Comparison of ENCODE assay signal across 8 cellular contexts in genomic region chr10:86413046-86413728, GRCh38. TPM values are rescaled to one million over a fixed set of nuclear protein-coding genes. Genes with fewer than 3 reads are reported as not detected.
DNase-seq lines count a peak whose midpoint lies in the region; ATAC-seq lines count a peak whose summit lies in the region.

No MANE protein-coding gene starts in this region.

- H3K27ac Mint-ChIP-seq in activated naive CD8-positive, alpha-beta T cell treated with anti-CD3 and anti-CD28 coated beads for 36 hours = peak overlapping the region; percentile 91
- peak overlapping the region; percentile 90 to 95 for H3K27ac Mint-ChIP-seq in stimulated activated naive CD8-positive, alpha-beta T cell treated with anti-CD3 and anti-CD28 coated beads, Interleukin-15, amount 100 ng/mL, for 72 hours

- peak; percentile 9 for DNase-seq in Caki2 (ENCODE audit: low read depth)
- no peak for DNase-seq in activated naive CD8-positive, alpha-beta T cell treated with anti-CD3 and anti-CD28 coated beads for 36 hours
- DNase-seq in stimulated activated naive CD8-positive, alpha-beta T cell treated with anti-CD3 and anti-CD28 coated beads, Interleukin-15, amount 100 ng/mL, for 72 hours = peak in 1 of 2 donors; percentile 30
- DNase-seq in NCI-H82 treated with DMSO at 0.1 percent for 48 hours (lab: John Stamatoyannopoulos, UW; ENCODE audit: unreplicated experiment) = no peak
- no peak for DNase-seq in T-helper 9 cell
- no peak for DNase-seq in NCI-H1105 (lab: John Stamatoyannopoulos, UW)

- in situ Hi-C loops in Caki2 (cut with HindIII; ENCODE audit: low pct_unique_long_range_greater_than_20kb, low sequenced_read_pairs) = no loop called here

- ATAC-seq in GM19452 (IDR thresholded peaks at IDR 0.05; ENCODE audit: unreplicated experiment) (peak; percentile 80), HG03439 (IDR thresholded peaks at IDR 0.05; ENCODE audit: unreplicated experiment) (peak; percentile 50)
- ATAC-seq in stimulated activated naive CD8-positive, alpha-beta T cell treated with anti-CD3 and anti-CD28 coated beads, Interleukin-15, amount 100 ng/mL, for 72 hours = peak; percentile 79

- H3K36me3 Mint-ChIP-seq in activated naive CD8-positive, alpha-beta T cell treated with anti-CD3 and anti-CD28 coated beads for 36 hours = peaks cover 11% of the 10 kb centered on the region

- peaks cover 7% of the 10 kb centered on the region for H3K9me3 Mint-ChIP-seq in activated naive CD8-positive, alpha-beta T cell treated with anti-CD3 and anti-CD28 coated beads for 36 hours
- peaks cover 7 to 10% of the 10 kb centered on the region in 2 donors for H3K9me3 Mint-ChIP-seq in stimulated activated naive CD8-positive, alpha-beta T cell treated with anti-CD3 and anti-CD28 coated beads, Interleukin-15, amount 100 ng/mL, for 72 hours

- peaks cover 49% of the 10 kb centered on the region for H3K4me1 Mint-ChIP-seq in activated naive CD8-positive, alpha-beta T cell treated with anti-CD3 and anti-CD28 coated beads for 36 hours
- peaks cover 57% of the 10 kb centered on the region for H3K4me1 Mint-ChIP-seq in stimulated activated naive CD8-positive, alpha-beta T cell treated with anti-CD3 and anti-CD28 coated beads, Interleukin-15, amount 100 ng/mL, for 72 hours

- peak overlapping the region; percentile 37 for H3K4me3 Mint-ChIP-seq in activated naive CD8-positive, alpha-beta T cell treated with anti-CD3 and anti-CD28 coated beads for 36 hours
- H3K4me3 Mint-ChIP-seq in stimulated activated naive CD8-positive, alpha-beta T cell treated with anti-CD3 and anti-CD28 coated beads, Interleukin-15, amount 100 ng/mL, for 72 hours = peak overlapping the region; percentile 44 to 64

- H3K27me3 Mint-ChIP-seq in activated naive CD8-positive, alpha-beta T cell treated with anti-CD3 and anti-CD28 coated beads for 36 hours = no peaks in the 10 kb centered on the region
- H3K27me3 Mint-ChIP-seq in stimulated activated naive CD8-positive, alpha-beta T cell treated with anti-CD3 and anti-CD28 coated beads, Interleukin-15, amount 100 ng/mL, for 72 hours = no peaks in the 10 kb centered on the region

RNA-seq across cellular contexts. Expression of gene GRID1, which starts 46.6 kb away (rescaled TPM):
- 2.6 and 6.6 TPM in 2 replicates for total RNA-seq in Caki2 (2014; rRNA removed; shearing (Covaris generic); ENCODE audit: low replicate concordance)
- total RNA-seq in activated naive CD8-positive, alpha-beta T cell treated with anti-CD3 and anti-CD28 coated beads for 36 hours = not detected
